In the genomic region with DNA sequence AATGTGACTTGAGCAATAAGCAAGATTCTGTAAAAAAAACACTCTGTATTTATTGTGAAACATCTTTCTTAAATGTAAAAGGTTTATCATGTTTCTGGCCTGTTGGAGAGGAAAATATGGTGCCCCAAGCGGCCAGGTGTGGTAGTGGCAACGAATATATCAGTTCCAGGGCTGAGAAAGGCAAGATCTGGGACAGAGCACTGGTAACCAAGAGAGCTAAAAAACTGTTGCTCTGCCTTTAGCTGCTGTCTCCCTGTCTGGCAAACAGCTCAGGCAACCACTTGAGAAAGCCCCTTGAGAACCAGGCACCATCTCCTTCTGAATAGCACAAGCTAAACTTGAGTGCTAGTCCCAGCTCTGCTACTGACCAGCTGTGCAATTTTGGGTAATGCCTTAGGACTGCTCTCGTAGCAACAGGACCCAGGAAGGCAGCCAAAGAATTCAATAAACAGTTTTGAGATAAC, we compare ENCODE assay signal across 10 cellular contexts.
A peak's percentile ranks its signal among the peaks of the same experiment; 100 is the strongest.
DNase-seq lines count a peak whose midpoint lies in the region; ATAC-seq and TF ChIP-seq lines count a peak whose summit lies in the region.
"Had no signal": no experiment of that assay in that cellular context is flagged by ENCODE, and none has a peak within 500 bp of the region (broad histone marks: within the 10 kb centered on the region; RNA-seq: fewer than 3 reads in every experiment).

No MANE protein-coding gene starts in this region.

- H3K36me3 ChIP-seq in body of pancreas (replicated peaks in 1 of 2; ENCODE audit: insufficient read depth in 1 of 2, low read depth in 2 of 2) (no peaks in the 10 kb centered on the region), aorta (ENCODE audit: control insufficient read depth in 1 of 2, insufficient read depth in 2 of 2, low read length in 1 of 2) (peaks cover 2 to 5% of the 10 kb centered on the region in 2 donors)
- no peaks in the 10 kb centered on the region for H3K36me3 ChIP-seq in effector memory CD4-positive, alpha-beta T cell (ENCODE audit: control insufficient read depth, insufficient read depth, low read length)

- H3K4me1 Mint-ChIP-seq in nephron progenitor cell: no peaks in the 10 kb centered on the region

- H3K9me3 ChIP-seq in body of pancreas (no peaks in the 10 kb centered on the region), aorta (ENCODE audit: control insufficient read depth, low read length) (no peaks in the 10 kb centered on the region)
- no peaks in the 10 kb centered on the region for H3K9me3 ChIP-seq in effector memory CD4-positive, alpha-beta T cell (ENCODE audit: control insufficient read depth, low read length)

- TF ChIP-seq POLR2A in body of pancreas (IDR thresholded peaks at IDR 0.05): no peak

- ATAC-seq in HG02885 (IDR thresholded peaks at IDR 0.05; ENCODE audit: poor library complexity, unreplicated experiment) (peak; percentile 66), body of pancreas (no peak), aorta (ENCODE audit: low FRiP score) (no peak)

- H3K27ac ChIP-seq in body of pancreas: no peak overlapping the region
- no peak overlapping the region for H3K27ac ChIP-seq in aorta (ENCODE audit: low read depth in 1 of 2, low read length in 2 of 2)
- H3K27ac ChIP-seq in effector memory CD4-positive, alpha-beta T cell (ENCODE audit: insufficient read depth, low read length, poor library complexity, severe bottlenecking): no peak overlapping the region

- H3K9me3 Mint-ChIP-seq in nephron progenitor cell: peaks cover 18% of the 10 kb centered on the region

- H3K27me3 ChIP-seq in body of pancreas (no peaks in the 10 kb centered on the region), aorta (ENCODE audit: control insufficient read depth in 1 of 2, insufficient read depth in 2 of 2, low read length in 1 of 2) (no peaks in the 10 kb centered on the region)
- H3K27me3 ChIP-seq in effector memory CD4-positive, alpha-beta T cell (replicated peaks; ENCODE audit: control insufficient read depth, insufficient read depth, low read length, poor library complexity, severe bottlenecking): no peaks in the 10 kb centered on the region

- TF ChIP-seq CTCF in GM12864 (IDR thresholded peaks at IDR 0.05; ENCODE audit: low read depth, low read length, missing control alignments) (peak; percentile 72), body of pancreas (IDR thresholded peaks at IDR 0.05) (peak; percentile 42 to 64 (median 54)), nephron progenitor cell (IDR thresholded peaks at IDR 0.05) (peak; percentile 65)

- intact Hi-C loops in body of pancreas (cut with DNase I) (no loop called here), aorta (cut with DNase I) (no loop called here)

- H3K4me3 ChIP-seq in GM12864 (ENCODE audit: low read depth, low read length): no peak overlapping the region
- no peak overlapping the region for H3K4me3 ChIP-seq in body of pancreas
- H3K4me3 ChIP-seq in aorta (ENCODE audit: low read length in 2 of 2): no peak overlapping the region
- no peak overlapping the region for H3K4me3 ChIP-seq in effector memory CD4-positive, alpha-beta T cell (ENCODE audit: insufficient read depth, low read depth, low read length, poor library complexity, severe bottlenecking)

- H3K4me1 ChIP-seq in body of pancreas (no peaks in the 10 kb centered on the region), aorta (ENCODE audit: control insufficient read depth in 1 of 2, insufficient read depth in 2 of 2, low read length in 2 of 2) (peaks cover 0 to 4% of the 10 kb centered on the region in 2 donors)
- H3K4me1 ChIP-seq in effector memory CD4-positive, alpha-beta T cell (ENCODE audit: control insufficient read depth, insufficient read depth, low read length, poor library complexity, severe bottlenecking): no peaks in the 10 kb centered on the region

- no peak overlapping the region for H3K4me3 Mint-ChIP-seq in nephron progenitor cell
- H3K4me3 Mint-ChIP-seq: activated T-helper 1 cell treated with anti-CD3 and anti-CD28 coated beads, Interleukin-12 subunit alpha, Interleukin-12 subunit beta, Interleukin-2, Interleukin-4 antibody, amounts not matched to agents 30 ng/mL and 10 ng/mL and 1 ng/mL, durations not matched to agents 14 hours and 24 hours and 36 hours had no signal

- no peak for DNase-seq in GM12864 (ENCODE audit: low read depth)
- DNase-seq in body of pancreas: peak; percentile 21 to 60 (median 36)
- DNase-seq in nephron progenitor cell: peak; percentile 43
- DNase-seq in aorta: no peak
- DNase-seq in activated gamma-delta T cell treated with Interleukin-2 at 50 U/mL for 16 hours: no peak
- DNase-seq in effector memory CD4-positive, alpha-beta T cell: no peak
- DNase-seq: kidney glomerular epithelial cell, NCI-H2107 had no signal

- H3K36me3 Mint-ChIP-seq in nephron progenitor cell (ENCODE audit: low read depth): peaks cover 20% of the 10 kb centered on the region

- no peak overlapping the region for H3K27ac Mint-ChIP-seq in nephron progenitor cell
- H3K27ac Mint-ChIP-seq: activated T-helper 1 cell treated with anti-CD3 and anti-CD28 coated beads, Interleukin-12 subunit alpha, Interleukin-12 subunit beta, Interleukin-2, Interleukin-4 antibody, amounts not matched to agents 30 ng/mL and 10 ng/mL and 1 ng/mL, durations not matched to agents 14 hours and 24 hours and 36 hours had no signal

- H3K27me3 Mint-ChIP-seq in nephron progenitor cell (ENCODE audit: low read depth, poor library complexity): peaks cover 4% of the 10 kb centered on the region

- WGBS in body of pancreas, 2 donors: 18 to 28% methylated on average over 3 of the region's 3 CpGs
- 42% methylated on average over 3 of the region's 3 CpGs for WGBS in aorta, 2 donors

Comparison
In these comparisons a context has a peak if more than half of its experiments do, and no peak if none do; other contexts are left out.
1. DNase-seq: peak in body of pancreas (4 of 4) and nephron progenitor cell (single experiment); none in GM12864 (single experiment), aorta (0 of 2), activated gamma-delta T cell treated with Interleukin-2 at 50 U/mL for 16 hours (single experiment) and effector memory CD4-positive, alpha-beta T cell (0 of 3).
2. Peak in every context shown above with its lines, with median percentiles within 50 percentile points of each other: CTCF ChIP-seq.